In the genomic region with DNA sequence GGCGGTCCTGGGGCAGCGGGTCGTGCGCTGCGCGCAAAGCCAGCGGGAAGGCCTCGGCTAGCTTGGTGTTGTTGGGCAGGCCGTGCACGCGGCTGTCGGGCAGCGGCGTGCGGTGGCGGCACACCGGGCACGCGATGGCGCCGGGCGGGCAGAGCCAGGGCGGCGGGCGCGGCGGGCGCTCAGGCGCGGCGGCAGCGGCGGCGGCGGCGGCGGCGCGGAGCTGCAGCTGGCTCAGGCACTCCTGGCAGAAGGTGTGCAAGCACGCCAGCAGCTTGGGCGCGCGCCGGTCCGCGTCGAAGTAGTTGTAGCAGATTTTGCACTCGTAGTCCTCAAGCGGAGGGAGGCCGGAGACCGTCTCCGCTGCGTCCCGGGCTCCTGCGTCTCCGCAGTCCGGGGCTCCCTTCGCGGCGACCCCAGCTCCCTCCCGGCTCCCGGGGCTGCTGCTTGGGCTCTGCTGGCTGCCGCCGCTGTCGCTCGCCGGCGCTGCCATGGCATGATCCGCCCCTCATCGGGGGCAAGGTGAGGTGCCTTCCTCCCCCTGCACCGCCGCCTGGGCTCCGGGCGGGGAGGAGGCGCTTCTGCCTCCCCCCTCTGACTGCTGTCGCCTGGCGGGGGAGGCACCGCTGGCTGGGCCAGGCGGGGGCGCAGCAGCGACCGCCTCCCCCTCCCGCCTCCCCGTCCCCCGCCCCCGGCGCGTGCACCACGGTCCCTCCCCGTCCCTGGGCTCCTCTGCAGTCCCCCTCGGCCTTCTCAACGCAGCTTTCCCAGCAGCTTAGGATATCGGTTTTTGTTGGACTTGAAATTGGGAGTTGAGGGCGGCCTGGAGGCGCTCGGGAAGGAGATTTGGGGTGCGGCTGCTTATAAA, we compare ENCODE assay signal across 8 cellular contexts. TPM values are rescaled to one million over a fixed set of nuclear protein-coding genes. Genes with fewer than 3 reads are reported as not detected.
DNase-seq lines count a peak whose midpoint lies in the region; ATAC-seq lines count a peak whose summit lies in the region.

No MANE protein-coding gene starts in this region.

- CTCF ChIA-PET in T-cell (lab: Charles Lee): interaction anchor here in 1 of 2 donors (0.6 to 1.0 kb wide), 4 partner anchors 28 to 308 kb away, joined by 3 to 6 read pairs (median 5); no protein-coding TSS in a partner anchor

- intact Hi-C loops in posterior vena cava (cut with DNase I): loop anchor here in 1 of 2 donors (10.0 kb wide), 1 partner anchor 295 kb away; no protein-coding TSS in a partner anchor

- peaks cover 6% of the 10 kb centered on the region for H3K4me1 ChIP-seq in HUES6 (ENCODE audit: control insufficient read depth, insufficient read depth, low read length)

- H3K9ac ChIP-seq in HUES6 (ENCODE audit: low read length): peak overlapping the region; percentile 25

- peak; percentile 18 to 33 for ATAC-seq in activated CD4-positive, CD25-positive, alpha-beta regulatory T cell treated with anti-CD3 and anti-CD28 coated beads, Interleukin-2, amount 50 U/mL, for 24 hours
- peak; percentile 40 for ATAC-seq in GM21515 (IDR thresholded peaks at IDR 0.05; ENCODE audit: unreplicated experiment)
- peak; percentile 42 to 66 (median 47) for ATAC-seq in T-cell (replicated peaks in 1 of 4)

- peaks cover 93% of the 10 kb centered on the region for H3K27me3 ChIP-seq in HUES6 (ENCODE audit: control insufficient read depth, insufficient read depth, low read length)

- no peaks in the 10 kb centered on the region for H3K9me3 ChIP-seq in HUES6 (ENCODE audit: control insufficient read depth, insufficient read depth, low read depth, low read length)

- peak overlapping the region; percentile 67 to 75 (median 74) for H3K4me3 Mint-ChIP-seq in T-cell

- H3K4me3 ChIP-seq in HUES6 (ENCODE audit: low read depth, low read length): peak overlapping the region; percentile 81

- peaks cover 51 to 62% of the 10 kb centered on the region in 2 donors for H3K27me3 Mint-ChIP-seq in T-cell

- no peak overlapping the region for H3K27ac Mint-ChIP-seq in T-cell

- POLR2A ChIA-PET in T-cell (lab: Charles Lee): interaction anchor here in 1 of 2 donors (0.6 kb wide), 1 partner anchor 106 kb away, joined by 16 read pairs; no protein-coding TSS in a partner anchor

- no peak for DNase-seq in activated CD4-positive, CD25-positive, alpha-beta regulatory T cell (lab: John Stamatoyannopoulos, UW)
- no peak for DNase-seq in T-cell
- peak; percentile 16 for DNase-seq in foreskin melanocyte
- peak; percentile 82 for DNase-seq in posterior vena cava (ENCODE audit: low spot score)
- no peak for DNase-seq in mucosa of gallbladder (ENCODE audit: low spot score)

- no peaks in the 10 kb centered on the region for H3K36me3 ChIP-seq in HUES6 (ENCODE audit: control insufficient read depth, insufficient read depth, low read length)

- peaks cover 4 to 13% (median 9%) of the 10 kb centered on the region in 3 donors for H3K4me1 Mint-ChIP-seq in T-cell

- no peaks in the 10 kb centered on the region for H3K9me3 Mint-ChIP-seq in T-cell

- H3K36me3 Mint-ChIP-seq in T-cell: no peaks in the 10 kb centered on the region

- no peak overlapping the region for H3K27ac ChIP-seq in HUES6 (ENCODE audit: low read depth, low read length)

RNA-seq across cellular contexts. Expression of gene PAX3, which starts 21.0 kb away (rescaled TPM):
- total RNA-seq in T-cell: not detected
- total RNA-seq in posterior vena cava: under 1 TPM; 0.37 to 0.48 TPM
- total RNA-seq in mucosa of gallbladder: not detected

Comparison
In these comparisons a context has a peak if more than half of its experiments do, and no peak if none do; other contexts are left out.
1. DNase-seq: peak in foreskin melanocyte (single experiment) and posterior vena cava (single experiment); none in activated CD4-positive, CD25-positive, alpha-beta regulatory T cell (0 of 4), T-cell (0 of 34) and mucosa of gallbladder (single experiment).
2. Peak in every context shown above with its lines, with median percentiles within 50 percentile points of each other: ATAC-seq.